Comparison of ENCODE assay signal across 23 cellular contexts in the genomic region with DNA sequence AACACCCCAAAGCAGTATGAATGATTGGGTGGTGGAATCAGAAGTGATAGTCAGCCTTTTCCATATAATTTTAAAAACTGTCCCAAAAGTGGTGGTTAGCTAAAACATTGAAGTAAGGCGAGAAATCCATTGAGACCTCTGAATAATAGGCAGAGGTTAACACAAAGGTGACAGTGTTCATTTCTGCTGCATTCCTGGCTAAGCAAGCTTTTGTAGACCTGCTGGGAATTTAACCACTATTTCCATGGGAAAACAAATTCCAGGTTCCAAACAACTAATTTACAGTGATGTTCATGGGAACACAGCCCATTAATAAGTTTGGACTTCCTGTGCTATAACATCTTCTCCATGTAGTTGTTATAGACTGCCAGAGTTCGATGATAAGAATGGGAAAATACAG. TPM values are rescaled to one million over a fixed set of nuclear protein-coding genes. Genes with fewer than 3 reads are reported as not detected.
DNase-seq lines count a peak whose midpoint lies in the region; ATAC-seq, FAIRE-seq and TF ChIP-seq lines count a peak whose summit lies in the region.
"Had no signal": no experiment of that assay in that cellular context is flagged by ENCODE, and none has a peak within 500 bp of the region (broad histone marks: within the 10 kb centered on the region; RNA-seq: fewer than 3 reads in every experiment).

No MANE protein-coding gene starts in this region.

- H3K23me2 ChIP-seq in H1 (ENCODE audit: low read depth, low read length): no peaks in the 10 kb centered on the region

- H3K23ac ChIP-seq in H1 (ENCODE audit: insufficient read length) (no peak overlapping the region), neuronal stem cell (ENCODE audit: low read depth, low read length, poor library complexity) (no peak overlapping the region)

- H2BK5ac ChIP-seq in H1 (ENCODE audit: low read depth, low read length) (no peak overlapping the region), neuronal stem cell (ENCODE audit: low read length) (no peak overlapping the region)

- H2BK120ac ChIP-seq in H1 (replicated peaks; ENCODE audit: low read depth, low read length) (no peak overlapping the region), neuronal stem cell (ENCODE audit: low read depth, low read length) (no peak overlapping the region)

- H3K4me1 ChIP-seq in H1 (replicated peaks in 1 of 4; ENCODE audit: control insufficient read depth in 3 of 4, insufficient read depth in 4 of 4, low read length in 3 of 4) (peaks cover 0 to 3% (median 0%) of the 10 kb centered on the region in 4 experiments; a peak in 2 of 7 replicates), neuronal stem cell (ENCODE audit: control insufficient read depth in 2 of 2, insufficient read depth in 1 of 2, low read depth in 1 of 2, low read length in 2 of 2) (peaks cover 7 to 8% of the 10 kb centered on the region in 2 donors)
- H3K4me1 ChIP-seq: BE2C, SJCRH30 had no signal

- H4K20me1 ChIP-seq in H1 (replicated peaks in 1 of 2; ENCODE audit: control insufficient read depth in 1 of 2, insufficient read depth in 2 of 2, low read length in 2 of 2): no peaks in the 10 kb centered on the region

- no peak for TF ChIP-seq EP300 in H1 (IDR thresholded peaks at IDR 0.05; ENCODE audit: borderline replicate concordance in 1 of 2, low read depth in 2 of 2, low read length in 2 of 2)

- H3K4ac ChIP-seq in H1 (replicated peaks; ENCODE audit: insufficient read length, low read depth, low read length) (no peak overlapping the region), neuronal stem cell (ENCODE audit: low read length) (no peak overlapping the region)

- DNase-seq in HT1080 (ENCODE audit: low read depth): peak; percentile 14
- DNase-seq in SK-MEL-5 (ENCODE audit: low read depth, low spot score): peak; percentile 40
- DNase-seq in H1 (ENCODE audit: low read depth in 1 of 2, low spot score in 2 of 2): no peak
- DNase-seq in neuronal stem cell (ENCODE audit: low spot score): no peak
- DNase-seq in stimulated activated CD4-positive, alpha-beta T cell treated with anti-CD3 and anti-CD28 coated beads, Interleukin-4, amount 100 ng/mL, for 4 hours: no peak
- DNase-seq in inferior parietal cortex (ENCODE audit: extremely low spot score): no peak
- DNase-seq: ACHN; BE2C; Calu3; CD8-positive, alpha-beta memory T cell; DMS79 treated with DMSO at 0.1 percent for 48 hours; GF-D8; Karpas-422; MV-4-11; NCI-H2029; NCI-H446; NCI-H524 treated with DMSO at 0.1 percent for 48 hours; NCI-H774; SJCRH30 had no signal

- no peak overlapping the region for H2BK12ac ChIP-seq in H1 (ENCODE audit: low read depth, low read length)
- no peak overlapping the region for H2BK12ac ChIP-seq in neuronal stem cell (ENCODE audit: low read length)

- H2AK5ac ChIP-seq in H1 (ENCODE audit: low read depth, low read length): no peak overlapping the region
- H2AK5ac ChIP-seq in neuronal stem cell (ENCODE audit: low read depth, low read length): no peak overlapping the region

- H3K56ac ChIP-seq in H1 (replicated peaks; ENCODE audit: insufficient read length, low read depth, low read length): no peak overlapping the region

- H3K36me3 ChIP-seq in H1 (ENCODE audit: control insufficient read depth in 2 of 4, insufficient read depth in 4 of 4, low read length in 3 of 4) (peaks cover 0 to 11% (median 4%) of the 10 kb centered on the region in 4 experiments; a peak in 6 of 8 replicates), neuronal stem cell (replicated peaks in 1 of 2; ENCODE audit: control insufficient read depth in 2 of 2, insufficient read depth in 2 of 2, low read length in 2 of 2) (peaks cover 0 to 2% of the 10 kb centered on the region in 2 donors)
- H3K36me3 ChIP-seq: SJCRH30 had no signal

- no peak for TF ChIP-seq RAD21 in H1 (IDR thresholded peaks at IDR 0.05 in 1 of 2, conservative IDR thresholded peaks at IDR 0.05 in 1 of 2; ENCODE audit: low read depth in 2 of 2, low read length in 2 of 2)

- no peak for ATAC-seq in HG03025 (IDR thresholded peaks at IDR 0.05; ENCODE audit: low FRiP score, unreplicated experiment)

- H3K27ac ChIP-seq in H1 (ENCODE audit: low read depth, low read length) (no peak overlapping the region), neuronal stem cell (replicated peaks; ENCODE audit: low read length) (peak overlapping the region; percentile 68)
- H3K27ac ChIP-seq: SJCRH30 had no signal

- H2BK15ac ChIP-seq in H1 (ENCODE audit: low read length) (no peak overlapping the region), neuronal stem cell (ENCODE audit: low read length) (no peak overlapping the region)

- FAIRE-seq in H1 (lab: Jason Lieb, UNC): peak; percentile 63
- FAIRE-seq: GM12891, H54, RCC 7860 had no signal

- H4K8ac ChIP-seq in H1 (ENCODE audit: extremely low read depth, insufficient read depth, low read length): no peak overlapping the region
- H4K8ac ChIP-seq in neuronal stem cell (ENCODE audit: low read depth, low read length): no peak overlapping the region

- H2AFZ ChIP-seq in H1 (ENCODE audit: low read length): no peak overlapping the region
- H2AFZ ChIP-seq in neuronal stem cell (ENCODE audit: low read length): no peak overlapping the region

- no peak overlapping the region for H4K5ac ChIP-seq in H1 (ENCODE audit: insufficient read length, low read depth, low read length)

- no peak overlapping the region for H3K18ac ChIP-seq in H1 (ENCODE audit: extremely low read depth, low read length)
- H3K18ac ChIP-seq in neuronal stem cell (ENCODE audit: low read length): no peak overlapping the region

- H2BK20ac ChIP-seq in H1 (ENCODE audit: low read length): no peak overlapping the region

- CTCF ChIA-PET in H1 (lab: Charles Lee; ENCODE audit: partially characterized antibody): interaction anchor here (0.7 to 2.2 kb wide), 4 partner anchors 59 to 215 kb away, joined by 3 to 7 read pairs (median 3); no protein-coding TSS in a partner anchor

- no peaks in the 10 kb centered on the region for H3K27me3 ChIP-seq in H1 (replicated peaks in 1 of 4; ENCODE audit: control insufficient read depth in 3 of 4, extremely low read depth in 1 of 4, insufficient read depth in 3 of 4, low read length in 3 of 4)
- H3K27me3 ChIP-seq in neuronal stem cell (ENCODE audit: control insufficient read depth in 3 of 3, insufficient read depth in 3 of 3, low read depth in 1 of 3, low read length in 3 of 3): no peaks in the 10 kb centered on the region
- H3K27me3 ChIP-seq: BE2C, SJCRH30 had no signal

- no peak for TF ChIP-seq POLR2A in H1 (IDR thresholded peaks at IDR 0.05; ENCODE audit: control extremely low read depth in 1 of 2, low read depth in 2 of 2, low read length in 2 of 2)

- no peak overlapping the region for H4K91ac ChIP-seq in H1 (replicated peaks; ENCODE audit: insufficient read length, low read length)
- no peak overlapping the region for H4K91ac ChIP-seq in neuronal stem cell (ENCODE audit: low read depth, low read length, poor library complexity)

- H3K4me3 ChIP-seq in H1 (ENCODE audit: extremely low read depth in 1 of 4, insufficient read depth in 2 of 4, low read depth in 3 of 4, low read length in 4 of 4) (no peak overlapping the region), neuronal stem cell (ENCODE audit: low read length in 2 of 2) (no peak overlapping the region)
- H3K4me3 ChIP-seq: SJCRH30 had no signal

- H3K14ac ChIP-seq in H1 (ENCODE audit: insufficient read length) (no peak overlapping the region), neuronal stem cell (ENCODE audit: low read length) (no peak overlapping the region)

- H3K9me3 ChIP-seq in H1 (ENCODE audit: insufficient read depth in 2 of 2, low read depth in 1 of 2, low read length in 1 of 2) (no peaks in the 10 kb centered on the region; a peak in 1 of 4 replicates), neuronal stem cell (replicated peaks in 1 of 2; ENCODE audit: control insufficient read depth in 2 of 2, insufficient read depth in 1 of 2, low read depth in 1 of 2, low read length in 2 of 2) (peaks cover 0 to 4% of the 10 kb centered on the region in 2 donors)
- H3K9me3 ChIP-seq: BE2C, SJCRH30 had no signal

- H3K4me2 ChIP-seq in H1 (ENCODE audit: insufficient read depth in 1 of 2, low read depth in 2 of 2, low read length in 2 of 2) (no peak overlapping the region), neuronal stem cell (ENCODE audit: insufficient read depth, low read length, poor library complexity, severe bottlenecking) (no peak overlapping the region)

- in situ Hi-C loops in SK-MEL-5 (cut with HindIII; ENCODE audit: low pct_unique_long_range_greater_than_20kb, low sequenced_read_pairs): no loop called here

- POLR2A ChIA-PET in H1 (lab: Charles Lee; ENCODE audit: partially characterized antibody): interaction anchor here (0.6 to 2.9 kb wide), 6 partner anchors 9 to 67 kb away, joined by 3 to 15 read pairs (median 4); partner anchors contain the start of genes EEF1B2 and NDUFS1

- H3K79me1 ChIP-seq in H1 (ENCODE audit: low read depth, low read length): no peaks in the 10 kb centered on the region
- H3K79me1 ChIP-seq in neuronal stem cell (ENCODE audit: low read depth, low read length): no peaks in the 10 kb centered on the region

- 93% methylated on average over 2 of the region's 2 CpGs; no CpG with 5 or more reads in 1 of the 2 experiments for WGBS in H1 (ENCODE audit: extremely low coverage in 1 of 2, insufficient coverage in 1 of 2, insufficient read length in 1 of 2, insufficient replicate concordance in 2 of 2, low coverage in 1 of 2, low lambda C conversion rate in 2 of 2, missing lambda C conversion rate in 1 of 2), 2 experiments
- no CpG with 5 or more reads among the region's 2 CpGs for WGBS in neuronal stem cell (ENCODE audit: extremely low coverage in 2 of 2, insufficient read length in 2 of 2, insufficient replicate concordance in 1 of 2), 2 donors

- TF ChIP-seq CTCF in H1 (IDR thresholded peaks at IDR 0.05; ENCODE audit: control extremely low read depth in 1 of 3, insufficient read depth in 1 of 3, low read depth in 1 of 3, low read length in 3 of 3): no peak

- peaks cover 0 to 21% of the 10 kb centered on the region in 2 experiments; a peak in 2 of 4 replicates for H3K79me2 ChIP-seq in H1 (ENCODE audit: control insufficient read depth in 1 of 2, insufficient read depth in 2 of 2, low read length in 2 of 2)

- H3K9ac ChIP-seq in H1 (replicated peaks in 1 of 4; ENCODE audit: extremely low read depth in 1 of 4, low read depth in 3 of 4, low read length in 3 of 4) (no peak overlapping the region; a peak in 1 of 7 replicates), neuronal stem cell (ENCODE audit: low read depth, low read length, poor library complexity) (no peak overlapping the region)

RNA-seq across cellular contexts. Expression of gene INO80D, which starts 6.3 kb away (rescaled TPM):
- total RNA-seq in HT1080 (2014; rRNA removed; shearing (Covaris generic)): 2.8 and 5.3 TPM in 2 replicates
- 1.6 and 2.5 TPM in 2 replicates for polyA plus RNA-seq in HT1080 (2015; cell fraction: cytosol; rRNA removed)
- 4.7 and 4.9 TPM in 2 replicates for polyA plus RNA-seq in HT1080 (2015; cell fraction: nucleus; rRNA removed)
- 6.5 and 6.8 TPM in 2 replicates for total RNA-seq in SK-MEL-5 (2014; rRNA removed; shearing (Covaris generic))
- polyA plus RNA-seq in SK-MEL-5 (2015; cell fraction: cytosol; rRNA removed): 2.1 and 3.4 TPM in 2 replicates
- 8.8 and 9.9 TPM in 2 replicates for polyA plus RNA-seq in SK-MEL-5 (2015; cell fraction: nucleus; rRNA removed)
- 37.4 and 38.9 TPM in 2 replicates for total RNA-seq in H1 (2021; fragmentation: NEBNext Ultra II Directional; extraction: Animal tissue kit (Norgen Biotek cat#: 25700))
- polyA plus RNA-seq in H1 (2011; rRNA removed): 4.8 and 6.2 TPM in 2 replicates
- polyA plus RNA-seq in H1 (2011; cell fraction: cytosol; rRNA removed): 5.3 TPM
- 15.4 TPM for polyA plus RNA-seq in H1 (2011; cell fraction: nucleus; rRNA removed)
- 3.0 to 7.2 TPM (median 5.0 TPM) in 4 replicates for polyA plus RNA-seq in H1 (2012, experiment 1 of 2)
- polyA plus RNA-seq in H1 (2012, experiment 2 of 2): 0.42 TPM
- polyA plus RNA-seq in H1 (2013, experiment 1 of 2): 10.6 TPM
- polyA plus RNA-seq in H1 (2013, experiment 2 of 2): 9.3 TPM
- polyA minus RNA-seq in H1 (2011; rRNA and poly(A)+ RNA removed): 99.5 and 111 TPM in 2 replicates
- polyA minus RNA-seq in H1 (2011; cell fraction: cytosol; rRNA and poly(A)+ RNA removed): 39.9 TPM
- 47.9 TPM for polyA minus RNA-seq in H1 (2011; cell fraction: nucleus; rRNA and poly(A)+ RNA removed)
- 4.1 TPM for polyA plus RNA-seq in neuronal stem cell (2013, experiment 1 of 2)
- polyA plus RNA-seq in neuronal stem cell (2013, experiment 2 of 2): 4.2 TPM

Comparison
In these comparisons a context has a peak if more than half of its experiments do, and no peak if none do; other contexts are left out.
1. DNase-seq: peak in HT1080 (single experiment) and SK-MEL-5 (single experiment); none in H1 (0 of 2), neuronal stem cell (single experiment), stimulated activated CD4-positive, alpha-beta T cell treated with anti-CD3 and anti-CD28 coated beads, Interleukin-4, amount 100 ng/mL, for 4 hours (0 of 2) and inferior parietal cortex (single experiment).